Comparison of ENCODE assay signal across 21 cellular contexts in the genomic region with DNA sequence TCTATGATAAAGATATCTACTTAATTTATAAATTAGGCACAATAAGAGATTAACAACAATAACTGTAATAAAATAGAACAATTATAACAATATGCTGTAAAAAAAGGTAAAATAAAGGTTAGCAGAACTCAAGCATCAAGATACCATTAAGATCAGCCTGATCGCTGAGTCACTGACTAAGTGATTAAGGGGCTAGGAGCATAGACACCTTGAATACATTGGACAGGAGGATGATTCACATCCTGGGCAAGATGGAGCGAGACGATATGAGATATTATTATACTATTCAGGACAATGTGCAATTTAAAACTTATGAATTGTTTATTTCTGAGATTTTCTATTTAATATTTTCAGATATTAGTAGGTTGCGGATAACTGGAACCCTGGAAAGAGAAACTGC.
"Had no signal": no experiment of that assay in that cellular context is flagged by ENCODE, and none has a peak within 500 bp of the region (broad histone marks: within the 10 kb centered on the region; RNA-seq: fewer than 3 reads in every experiment).

No MANE protein-coding gene starts in this region.

- H3K27me3 Mint-ChIP-seq: activated CD4-positive, alpha-beta T cell treated with anti-CD3 and anti-CD28 coated beads for 36 hours; activated T-helper 17 cell treated with anti-CD3 and anti-CD28 coated beads, Interleukin-2, amount 50 U/mL, for 72 hours had no signal

- ATAC-seq: activated CD4-positive, alpha-beta T cell treated with anti-CD3 and anti-CD28 coated beads for 36 hours; activated T-helper 17 cell treated with anti-CD3 and anti-CD28 coated beads, Interleukin-2, amount 50 U/mL, for 72 hours; body of pancreas; left lung; WTC11 had no signal

- H3K36me3 Mint-ChIP-seq: activated naive CD8-positive, alpha-beta T cell treated with anti-CD3 and anti-CD28 coated beads for 36 hours; WTC11 had no signal

- DNase-seq: activated CD4-positive, alpha-beta T cell treated with anti-CD3 and anti-CD28 coated beads for 36 hours; activated CD4-positive, alpha-beta T cell treated with anti-CD3 and anti-CD28 coated beads, Interleukin-2, amount 50 U/mL, for 48 hours; activated naive CD4-positive, alpha-beta T cell; activated naive CD8-positive, alpha-beta T cell treated with anti-CD3 and anti-CD28 coated beads for 36 hours; amygdala; body of pancreas; central memory CD4-positive, alpha-beta T cell; left lung; occipital lobe; posterior cingulate gyrus; stimulated activated CD4-positive, alpha-beta T cell treated with anti-CD3 and anti-CD28 coated beads, Interleukin-12 subunit alpha, Interleukin-12 subunit beta, amount 100 ng/mL, for 4 hours; stimulated activated CD4-positive, alpha-beta T cell treated with anti-CD3 and anti-CD28 coated beads, Interleukin-1b, Interleukin-23, amount 100 ng/mL, for 48 hours; stimulated activated CD8-positive, alpha-beta memory T cell treated with anti-CD3 and anti-CD28 coated beads, Interleukin-4, amount 100 ng/mL, for 48 hours; stimulated activated naive CD4-positive, alpha-beta T cell treated with Interleukin-2 at 50 U/mL for 16 hours; tibial artery had no signal

- H3K4me1 Mint-ChIP-seq: activated CD4-positive, alpha-beta T cell treated with anti-CD3 and anti-CD28 coated beads for 36 hours; activated naive CD8-positive, alpha-beta T cell treated with anti-CD3 and anti-CD28 coated beads for 36 hours; activated T-helper 17 cell treated with anti-CD3 and anti-CD28 coated beads, Interleukin-2, amount 50 U/mL, for 72 hours had no signal

- H3K4me3 Mint-ChIP-seq: activated CD4-positive, alpha-beta T cell treated with anti-CD3 and anti-CD28 coated beads for 36 hours; activated naive CD8-positive, alpha-beta T cell treated with anti-CD3 and anti-CD28 coated beads for 36 hours; activated T-helper 17 cell treated with anti-CD3 and anti-CD28 coated beads, Interleukin-2, amount 50 U/mL, for 72 hours; WTC11 had no signal

- H3K9me3 Mint-ChIP-seq: activated naive CD8-positive, alpha-beta T cell treated with anti-CD3 and anti-CD28 coated beads for 36 hours; activated T-helper 17 cell treated with anti-CD3 and anti-CD28 coated beads, Interleukin-2, amount 50 U/mL, for 72 hours; WTC11 had no signal

- H3K27ac Mint-ChIP-seq: activated CD4-positive, alpha-beta T cell treated with anti-CD3 and anti-CD28 coated beads for 36 hours; activated naive CD8-positive, alpha-beta T cell treated with anti-CD3 and anti-CD28 coated beads for 36 hours; activated T-helper 17 cell treated with anti-CD3 and anti-CD28 coated beads, Interleukin-2, amount 50 U/mL, for 72 hours; WTC11 had no signal

- H3K4me3 ChIP-seq: body of pancreas, esophagus muscularis mucosa, left lung, tibial artery had no signal

- H3K27me3 ChIP-seq: body of pancreas, esophagus muscularis mucosa, left lung, tibial artery had no signal

- H3K9me3 ChIP-seq: body of pancreas, esophagus muscularis mucosa, left lung, tibial artery had no signal

- H3K27ac ChIP-seq: body of pancreas, esophagus muscularis mucosa, left lung, tibial artery had no signal

- H3K4me1 ChIP-seq: left lung, tibial artery had no signal

- FAIRE-seq: colon, endometrium, TTC549 had no signal

- H3K36me3 ChIP-seq: esophagus muscularis mucosa, left lung, tibial artery had no signal
